ENCODE assay signal across 1 cellular context in the genomic region with DNA sequence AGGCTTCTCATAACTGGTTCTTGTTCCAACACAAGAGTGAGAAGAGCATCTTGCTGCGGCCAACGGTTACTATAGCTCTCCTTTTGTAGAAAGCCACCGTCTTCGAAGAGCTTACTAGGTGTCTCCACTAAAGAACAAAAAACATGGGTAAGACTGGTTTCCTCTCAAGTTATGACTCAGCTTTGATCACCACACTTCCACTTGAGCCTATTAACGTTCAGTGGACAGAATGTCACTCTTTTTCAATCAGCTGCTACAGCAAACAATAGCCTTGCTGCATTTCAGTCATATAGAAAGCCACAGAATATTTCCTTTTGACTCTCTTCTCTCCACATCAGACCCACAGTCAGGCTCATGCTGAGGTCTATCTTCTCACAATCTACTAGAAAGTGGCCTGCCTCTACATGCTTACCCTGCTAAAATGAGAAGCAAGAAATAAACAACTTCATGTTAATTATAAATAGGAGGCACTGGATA.
TF ChIP-seq lines count a peak whose summit lies in the region.

No MANE protein-coding gene starts in this region.

TF ChIP-seq in IMR-90, 13 proteins besides CTCF, POLR2A, EP300 and RAD21 (continued from another document):
- TF ChIP-seq, protein P1, sequence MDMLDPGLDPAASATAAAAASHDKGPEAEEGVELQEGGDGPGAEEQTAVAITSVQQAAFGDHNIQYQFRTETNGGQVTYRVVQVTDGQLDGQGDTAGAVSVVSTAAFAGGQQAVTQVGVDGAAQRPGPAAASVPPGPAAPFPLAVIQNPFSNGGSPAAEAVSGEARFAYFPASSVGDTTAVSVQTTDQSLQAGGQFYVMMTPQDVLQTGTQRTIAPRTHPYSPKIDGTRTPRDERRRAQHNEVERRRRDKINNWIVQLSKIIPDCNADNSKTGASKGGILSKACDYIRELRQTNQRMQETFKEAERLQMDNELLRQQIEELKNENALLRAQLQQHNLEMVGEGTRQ (IDR thresholded peaks at IDR 0.05; ENCODE audit: low read depth, low read length), result no peak
